ENCODE assay signal across 13 cellular contexts in genomic region chr11:35160902-35161585, GRCh38. TPM values are rescaled to one million over a fixed set of nuclear protein-coding genes. Genes with fewer than 3 reads are reported as not detected.
DNase-seq lines count a peak whose midpoint lies in the region; ATAC-seq and TF ChIP-seq lines count a peak whose summit lies in the region.
"Had no signal": no experiment of that assay in that cellular context is flagged by ENCODE, and none has a peak within 500 bp of the region (broad histone marks: within the 10 kb centered on the region; RNA-seq: fewer than 3 reads in every experiment).

No MANE protein-coding gene starts in this region.

- no peaks in the 10 kb centered on the region for H3K9me3 Mint-ChIP-seq in activated naive CD4-positive, alpha-beta T cell treated with anti-CD3 and anti-CD28 coated beads for 36 hours

- H3K4me3 ChIP-seq in SK-N-SH (ENCODE audit: low read depth in 2 of 2, low read length in 1 of 2) (no peak overlapping the region), fibroblast of lung (replicated peaks in 1 of 4; ENCODE audit: control extremely low read depth in 1 of 4, insufficient read depth in 1 of 4, low read depth in 3 of 4, low read length in 4 of 4) (no peak overlapping the region), upper lobe of left lung (no peak overlapping the region)
- H3K4me3 ChIP-seq: BLaER1, testis had no signal

- no peak for TF ChIP-seq RAD21 in SK-N-SH (IDR thresholded peaks at IDR 0.05; ENCODE audit: low read length)

- H3K79me2 ChIP-seq in SK-N-SH (ENCODE audit: insufficient read depth) (peaks cover 100% of the 10 kb centered on the region), fibroblast of lung (ENCODE audit: control insufficient read depth, insufficient read depth, low read length) (peaks cover 100% of the 10 kb centered on the region)

- H3K4me3 Mint-ChIP-seq in activated naive CD4-positive, alpha-beta T cell treated with anti-CD3 and anti-CD28 coated beads for 36 hours = peak overlapping the region; percentile 14

- H3K4me2 ChIP-seq in SK-N-SH (no peak overlapping the region), fibroblast of lung (ENCODE audit: extremely low read depth, insufficient read depth, low read length) (no peak overlapping the region)

- no peak for TF ChIP-seq POLR2A in upper lobe of left lung (IDR thresholded peaks at IDR 0.05)

- no peak for ATAC-seq in upper lobe of left lung (ENCODE audit: low FRiP score in 2 of 2)
- ATAC-seq: left colon had no signal

- no peaks in the 10 kb centered on the region for H3K9me3 ChIP-seq in SK-N-SH
- no peaks in the 10 kb centered on the region for H3K9me3 ChIP-seq in fibroblast of lung (ENCODE audit: control insufficient read depth, insufficient read depth, low read depth, low read length)
- H3K9me3 ChIP-seq in upper lobe of left lung = no peaks in the 10 kb centered on the region
- H3K9me3 ChIP-seq: BLaER1, testis had no signal

- CTCF ChIA-PET in activated naive CD4-positive, alpha-beta T cell treated with anti-CD3 and anti-CD28 coated beads for 36 hours (lab: Charles Lee) = interaction anchor here (1.0 to 1.5 kb wide), 2 partner anchors 15 to 235 kb away, joined by 3 to 4 read pairs; no protein-coding TSS in a partner anchor
- CTCF ChIA-PET in SK-N-SH (lab: Yijun Ruan, JAX) = no interaction called here

- H3K9ac ChIP-seq in SK-N-SH (no peak overlapping the region), fibroblast of lung (ENCODE audit: insufficient read depth, low read length) (no peak overlapping the region)
- H3K9ac ChIP-seq: BLaER1 had no signal

- H3K27me3 ChIP-seq in SK-N-SH (ENCODE audit: insufficient read depth) = no peaks in the 10 kb centered on the region
- no peaks in the 10 kb centered on the region for H3K27me3 ChIP-seq in fibroblast of lung (ENCODE audit: control insufficient read depth, insufficient read depth, low read length)
- H3K27me3 ChIP-seq in upper lobe of left lung = no peaks in the 10 kb centered on the region
- H3K27me3 ChIP-seq: BLaER1, testis had no signal

- peaks cover 24 to 44% of the 10 kb centered on the region in 2 experiments for H3K4me1 ChIP-seq in SK-N-SH (ENCODE audit: control insufficient read depth in 1 of 2, insufficient read depth in 2 of 2, low read depth in 1 of 2, low read length in 1 of 2)
- H3K4me1 ChIP-seq in fibroblast of lung (ENCODE audit: control insufficient read depth, extremely low read depth, insufficient read depth, low read length) = peaks cover 60% of the 10 kb centered on the region
- H3K4me1 ChIP-seq in upper lobe of left lung = peaks cover 74 to 96% (median 91%) of the 10 kb centered on the region in 4 donors

- peaks cover 47% of the 10 kb centered on the region for H3F3A ChIP-seq in SK-N-SH (replicated peaks; ENCODE audit: insufficient read depth)

- WGBS in SK-N-SH (ENCODE audit: low lambda C conversion rate) = 90% methylated on average over 3 of the region's 3 CpGs
- 60 to 77% methylated on average over 3 of the region's 3 CpGs for WGBS in upper lobe of left lung, 2 donors

- peaks cover 0 to 21% of the 10 kb centered on the region in 2 experiments for H3K36me3 ChIP-seq in SK-N-SH (replicated peaks in 1 of 2; ENCODE audit: control insufficient read depth in 1 of 2, insufficient read depth in 2 of 2, low read length in 1 of 2)
- H3K36me3 ChIP-seq in fibroblast of lung (ENCODE audit: control insufficient read depth, insufficient read depth, low read length) = peaks cover 2% of the 10 kb centered on the region
- no peaks in the 10 kb centered on the region for H3K36me3 ChIP-seq in upper lobe of left lung

- no peak for DNase-seq in activated naive CD4-positive, alpha-beta T cell treated with anti-CD3 and anti-CD28 coated beads for 36 hours
- DNase-seq in activated naive CD4-positive, alpha-beta T cell treated with Interleukin-2 at 50 U/mL for 16 hours = no peak
- DNase-seq in SK-N-SH (peak; percentile 35), fibroblast of lung (ENCODE audit: low read depth in 2 of 2) (no peak), upper lobe of left lung (no peak), GM13976 (ENCODE audit: low spot score) (no peak), A172 (ENCODE audit: low spot score) (no peak), T1000 (lab: John Stamatoyannopoulos, UW) (no peak)
- DNase-seq: left colon; stimulated activated CD4-positive, alpha-beta T cell treated with anti-CD3 and anti-CD28 coated beads, Interleukin-4, amount 100 ng/mL, for 4 hours; testis had no signal

- TF ChIP-seq CTCF in SK-N-SH (IDR thresholded peaks at IDR 0.05) (no peak), fibroblast of lung (conservative IDR thresholded peaks at IDR 0.05 in 1 of 2, IDR thresholded peaks at IDR 0.05 in 1 of 2; ENCODE audit: low read depth in 1 of 2, low read length in 2 of 2) (no peak), upper lobe of left lung (IDR thresholded peaks at IDR 0.05) (no peak), GM13976 (IDR thresholded peaks at IDR 0.05; ENCODE audit: borderline replicate concordance, control extremely low read depth, extremely low read depth, insufficient read depth, missing control alignments) (no peak)

- peaks cover 32% of the 10 kb centered on the region for H3K36me3 Mint-ChIP-seq in activated naive CD4-positive, alpha-beta T cell treated with anti-CD3 and anti-CD28 coated beads for 36 hours (ENCODE audit: low read depth)

- H3K4me1 Mint-ChIP-seq in activated naive CD4-positive, alpha-beta T cell treated with anti-CD3 and anti-CD28 coated beads for 36 hours (ENCODE audit: low read depth) = peaks cover 97% of the 10 kb centered on the region

- in situ Hi-C loops in GM13976 (cut with MboI; ENCODE audit: low sequenced_read_pairs, unreplicated experiment) = no loop called here

- H3K27ac ChIP-seq in SK-N-SH (ENCODE audit: low read depth in 2 of 2, low read length in 1 of 2) (peak overlapping the region; percentile 48 to 96), fibroblast of lung (ENCODE audit: insufficient read depth, low read length) (peak overlapping the region; percentile 47), upper lobe of left lung (peak overlapping the region; percentile 21 to 80 (median 54))
- H3K27ac ChIP-seq: BLaER1, testis had no signal

- intact Hi-C loops in activated naive CD4-positive, alpha-beta T cell treated with anti-CD3 and anti-CD28 coated beads for 36 hours (cut with micrococcal nuclease) = loop anchor here (1.0 kb wide), 1 partner anchor 10 kb away; no protein-coding TSS in a partner anchor

- no peaks in the 10 kb centered on the region for H3K27me3 Mint-ChIP-seq in activated naive CD4-positive, alpha-beta T cell treated with anti-CD3 and anti-CD28 coated beads for 36 hours (ENCODE audit: low read depth)

- peaks cover 42% of the 10 kb centered on the region for H4K20me1 ChIP-seq in SK-N-SH (ENCODE audit: insufficient read depth)
- peaks cover 6% of the 10 kb centered on the region for H4K20me1 ChIP-seq in fibroblast of lung (ENCODE audit: control insufficient read depth, extremely low read depth, insufficient read depth, low read length)

- peak in 1 of 2 experiments; percentile 44; a peak in 1 of 4 replicates for TF ChIP-seq EP300 in SK-N-SH (IDR thresholded peaks at IDR 0.05; ENCODE audit: borderline replicate concordance in 1 of 2, low read depth in 1 of 2, low read length in 1 of 2)
- TF ChIP-seq EP300 in upper lobe of left lung (IDR thresholded peaks at IDR 0.05) = no peak

- peak overlapping the region; percentile 98 for H3K27ac Mint-ChIP-seq in activated naive CD4-positive, alpha-beta T cell treated with anti-CD3 and anti-CD28 coated beads for 36 hours
- H3K27ac Mint-ChIP-seq: progenitor cell of endocrine pancreas had no signal

- POLR2A ChIA-PET in SK-N-SH (lab: Yijun Ruan, JAX) = no interaction called here

- no peaks in the 10 kb centered on the region for H3K9me2 ChIP-seq in SK-N-SH

- H2AFZ ChIP-seq in SK-N-SH (ENCODE audit: low read depth) = no peak overlapping the region
- H2AFZ ChIP-seq in fibroblast of lung (ENCODE audit: low read length) = no peak overlapping the region

TF ChIP-seq in SK-N-SH, 30 proteins besides CTCF, POLR2A, EP300 and RAD21:
- TF ChIP-seq SMC3 (IDR thresholded peaks at IDR 0.05; ENCODE audit: low read depth, low read length) = no peak

RNA-seq across cellular contexts. Expression of gene CD44, which starts 22.1 kb away (rescaled TPM):
- total RNA-seq in activated naive CD4-positive, alpha-beta T cell treated with anti-CD3 and anti-CD28 coated beads for 36 hours = 100 to 1,000 TPM; 389 to 405 TPM
- polyA plus RNA-seq in SK-N-SH (2012; rRNA removed) = 457 and 550 TPM in 2 replicates
- polyA plus RNA-seq in SK-N-SH (2012; cell fraction: cytosol; rRNA removed) = 360 and 443 TPM in 2 replicates
- 271 and 426 TPM in 2 replicates for polyA plus RNA-seq in SK-N-SH (2012; cell fraction: nucleus; rRNA removed)
- 446 and 660 TPM in 2 replicates for total RNA-seq in fibroblast of lung
- polyA plus RNA-seq in fibroblast of lung = 980 and 2,078 TPM in 2 replicates
- 599 and 1,130 TPM in 2 replicates for polyA plus RNA-seq in fibroblast of lung (2012)
- 898 and 1,775 TPM in 2 replicates for polyA minus RNA-seq in fibroblast of lung (ENCODE audit: low replicate concordance)
- 100 to 1,000 TPM; 454 to 696 (median 551) TPM for total RNA-seq in upper lobe of left lung
- 179 and 324 TPM in 2 replicates for total RNA-seq in A172 (2014; rRNA removed; shearing (Covaris generic))
